In the genomic region with DNA sequence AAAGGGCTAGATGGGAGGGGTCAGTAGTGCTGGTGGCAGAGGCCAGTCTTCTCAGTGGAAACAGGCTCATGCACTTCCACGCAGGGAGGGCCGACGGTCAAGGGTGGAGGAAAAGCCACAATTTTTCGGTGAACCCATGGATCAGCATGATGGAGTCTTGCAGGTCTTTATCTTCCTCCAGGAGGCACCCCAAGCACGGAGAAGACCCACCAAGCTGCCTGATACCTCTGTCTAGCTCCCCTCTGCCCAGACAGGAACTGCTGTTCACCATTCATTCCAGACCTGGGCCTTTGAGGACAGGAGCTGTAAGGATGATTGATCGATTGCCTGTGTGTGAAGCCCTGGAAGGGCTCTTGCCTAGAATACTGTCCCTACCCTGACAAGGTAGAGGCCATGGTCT, we compare ENCODE assay signal across 17 cellular contexts. TPM values are rescaled to one million over a fixed set of nuclear protein-coding genes. Genes with fewer than 3 reads are reported as not detected.
DNase-seq lines count a peak whose midpoint lies in the region; ATAC-seq, FAIRE-seq and TF ChIP-seq lines count a peak whose summit lies in the region.
"Had no signal": no experiment of that assay in that cellular context is flagged by ENCODE, and none has a peak within 500 bp of the region (broad histone marks: within the 10 kb centered on the region; RNA-seq: fewer than 3 reads in every experiment).

No MANE protein-coding gene starts in this region.

- H3K4me3 ChIP-seq in DOHH2 (ENCODE audit: low read length): no peak overlapping the region
- H3K4me3 ChIP-seq in OCI-LY7 (ENCODE audit: low read depth, low read length, poor library complexity, severe bottlenecking): no peak overlapping the region
- H3K4me3 ChIP-seq in osteoblast (ENCODE audit: insufficient read depth, low read length): no peak overlapping the region
- H3K4me3 ChIP-seq: gastrocnemius medialis, ovary, PC-9, tibial artery had no signal

- peaks cover 9% of the 10 kb centered on the region for H3K4me1 Mint-ChIP-seq in activated naive CD8-positive, alpha-beta T cell treated with anti-CD3 and anti-CD28 coated beads for 36 hours
- no peaks in the 10 kb centered on the region for H3K4me1 Mint-ChIP-seq in effector memory CD8-positive, alpha-beta T cell (ENCODE audit: low read depth in 2 of 2)
- no peaks in the 10 kb centered on the region for H3K4me1 Mint-ChIP-seq in Calu3 (ENCODE audit: low read depth, unreplicated experiment)

- no peak overlapping the region for H3K4me2 ChIP-seq in DOHH2 (ENCODE audit: low read length)
- H3K4me2 ChIP-seq in OCI-LY7 (ENCODE audit: low read length): no peak overlapping the region
- H3K4me2 ChIP-seq in osteoblast (ENCODE audit: insufficient read depth, low read length): no peak overlapping the region
- H3K4me2 ChIP-seq: PC-9 had no signal

- ATAC-seq in GM18907 (IDR thresholded peaks at IDR 0.05; ENCODE audit: unreplicated experiment): no peak
- no peak for ATAC-seq in effector memory CD8-positive, alpha-beta T cell (replicated peaks)
- ATAC-seq: gastrocnemius medialis had no signal

- no peak overlapping the region for H2AFZ ChIP-seq in OCI-LY7 (ENCODE audit: low read length)
- H2AFZ ChIP-seq in osteoblast (ENCODE audit: low read length): no peak overlapping the region
- H2AFZ ChIP-seq: PC-9 had no signal

- H3K27ac ChIP-seq in DOHH2 (ENCODE audit: low read depth, low read length): no peak overlapping the region
- H3K27ac ChIP-seq in OCI-LY7 (ENCODE audit: low read depth, low read length, poor library complexity, severe bottlenecking): no peak overlapping the region
- no peak overlapping the region for H3K27ac ChIP-seq in osteoblast (ENCODE audit: low read depth, low read length)
- H3K27ac ChIP-seq: ovary, PC-9 had no signal

- TF ChIP-seq CTCF in DOHH2 (IDR thresholded peaks at IDR 0.05; ENCODE audit: low read depth, low read length, poor library complexity, severe bottlenecking) (peak; percentile 44), OCI-LY7 (conservative IDR thresholded peaks at IDR 0.05; ENCODE audit: low read length) (peak; percentile 75), osteoblast (IDR thresholded peaks at IDR 0.05; ENCODE audit: extremely low read depth, low read depth, low read length) (no peak), Calu3 (IDR thresholded peaks at IDR 0.05; ENCODE audit: unreplicated experiment) (no peak)

- BruUV-seq in OCI-LY7 (replicated peaks; lab: Mats Ljungman, UMichigan) (no TSS peak), Calu3 (replicated peaks; lab: Mats Ljungman, UMichigan) (no TSS peak)

- H3K27me3 ChIP-seq in DOHH2 (ENCODE audit: control insufficient read depth, low read length): peaks cover 32% of the 10 kb centered on the region
- no peaks in the 10 kb centered on the region for H3K27me3 ChIP-seq in osteoblast (ENCODE audit: insufficient read depth, low read length)
- H3K27me3 ChIP-seq: gastrocnemius medialis, ovary, tibial artery had no signal

- no peak for FAIRE-seq in GM12891 (lab: Jason Lieb, UNC)

- CTCF ChIA-PET in OCI-LY7 (lab: Charles Lee; ENCODE audit: unreplicated experiment) (interaction anchor here (0.6 kb wide), 1 partner anchor 76 kb away, joined by 3 read pairs; no protein-coding TSS in a partner anchor), Calu3 (lab: Charles Lee) (no interaction called here)

- POLR2A ChIA-PET in OCI-LY7 (lab: Charles Lee): no interaction called here

- no peaks in the 10 kb centered on the region for H3K9me2 ChIP-seq in DOHH2 (replicated peaks; ENCODE audit: control insufficient read depth, low read length)
- no peaks in the 10 kb centered on the region for H3K9me2 ChIP-seq in OCI-LY7 (ENCODE audit: insufficient read depth, low read length)

- H3K79me2 ChIP-seq in DOHH2 (ENCODE audit: control insufficient read depth, low read length) (no peaks in the 10 kb centered on the region), OCI-LY7 (ENCODE audit: insufficient read depth, low read depth, low read length) (no peaks in the 10 kb centered on the region), osteoblast (ENCODE audit: insufficient read depth, low read length) (peaks cover 13% of the 10 kb centered on the region)

- H3K36me3 ChIP-seq in DOHH2 (ENCODE audit: control insufficient read depth, low read length): no peaks in the 10 kb centered on the region
- no peaks in the 10 kb centered on the region for H3K36me3 ChIP-seq in OCI-LY7 (ENCODE audit: insufficient read depth, low read length)
- H3K36me3 ChIP-seq in osteoblast (ENCODE audit: insufficient read depth, low read length): no peaks in the 10 kb centered on the region
- H3K36me3 ChIP-seq: BE2C, gastrocnemius medialis, ovary, tibial artery had no signal

- H3K9me3 Mint-ChIP-seq in activated naive CD8-positive, alpha-beta T cell treated with anti-CD3 and anti-CD28 coated beads for 36 hours: no peaks in the 10 kb centered on the region
- no peaks in the 10 kb centered on the region for H3K9me3 Mint-ChIP-seq in effector memory CD8-positive, alpha-beta T cell
- H3K9me3 Mint-ChIP-seq in Calu3 (ENCODE audit: low read depth, unreplicated experiment): no peaks in the 10 kb centered on the region

- no peaks in the 10 kb centered on the region for H3K9me3 ChIP-seq in DOHH2 (ENCODE audit: control insufficient read depth, insufficient read depth, low read length)
- no peaks in the 10 kb centered on the region for H3K9me3 ChIP-seq in OCI-LY7 (ENCODE audit: low read length)
- H3K9me3 ChIP-seq in osteoblast (ENCODE audit: low read depth, low read length): no peaks in the 10 kb centered on the region
- H3K9me3 ChIP-seq: BE2C, gastrocnemius medialis, ovary, tibial artery had no signal

- peaks cover 8% of the 10 kb centered on the region for H3K27me3 Mint-ChIP-seq in activated naive CD8-positive, alpha-beta T cell treated with anti-CD3 and anti-CD28 coated beads for 36 hours
- H3K27me3 Mint-ChIP-seq in effector memory CD8-positive, alpha-beta T cell: peaks cover 46 to 49% of the 10 kb centered on the region in 2 donors
- H3K27me3 Mint-ChIP-seq in Calu3 (ENCODE audit: unreplicated experiment): peaks cover 64% of the 10 kb centered on the region

- H3K36me3 Mint-ChIP-seq in activated naive CD8-positive, alpha-beta T cell treated with anti-CD3 and anti-CD28 coated beads for 36 hours: no peaks in the 10 kb centered on the region
- H3K36me3 Mint-ChIP-seq in effector memory CD8-positive, alpha-beta T cell (ENCODE audit: insufficient read depth): no peaks in the 10 kb centered on the region
- no peaks in the 10 kb centered on the region for H3K36me3 Mint-ChIP-seq in Calu3 (ENCODE audit: insufficient read depth, unreplicated experiment)

- H3K4me3 Mint-ChIP-seq in activated naive CD8-positive, alpha-beta T cell treated with anti-CD3 and anti-CD28 coated beads for 36 hours: no peak overlapping the region
- H3K4me3 Mint-ChIP-seq in effector memory CD8-positive, alpha-beta T cell: no peak overlapping the region
- no peak overlapping the region for H3K4me3 Mint-ChIP-seq in Calu3 (ENCODE audit: low read depth, unreplicated experiment)

- DNase-seq in GM12891 (ENCODE audit: insufficient read length, low spot score) (no peak), OCI-LY7 (ENCODE audit: low spot score) (peak; percentile 61), osteoblast (ENCODE audit: insufficient read length, low spot score, missing footprints) (peak; percentile 59), Calu3 (no peak)
- DNase-seq in activated naive CD8-positive, alpha-beta T cell treated with anti-CD3 and anti-CD28 coated beads for 36 hours: no peak
- no peak for DNase-seq in effector memory CD8-positive, alpha-beta T cell
- DNase-seq: activated CD4-positive, CD25-positive, alpha-beta regulatory T cell treated with anti-CD3 and anti-CD28 coated beads, Interleukin-2, amount 50 U/mL, for 72 hours; activated naive CD4-positive, alpha-beta T cell treated with Interleukin-2 at 50 U/mL for 16 hours; BE2C; NCI-H526 treated with DMSO at 0.1 percent for 48 hours; ovary; PC-9 had no signal

- intact Hi-C loops in OCI-LY7 (cut with micrococcal nuclease; ENCODE audit: unreplicated experiment) (loop anchor here (2.0 to 10.0 kb wide), 2 partner anchors 120 to 150 kb away; no protein-coding TSS in a partner anchor), Calu3 (cut with micrococcal nuclease; ENCODE audit: unreplicated experiment) (no loop called here)

- no peak overlapping the region for H3K27ac Mint-ChIP-seq in activated naive CD8-positive, alpha-beta T cell treated with anti-CD3 and anti-CD28 coated beads for 36 hours
- no peak overlapping the region for H3K27ac Mint-ChIP-seq in effector memory CD8-positive, alpha-beta T cell
- H3K27ac Mint-ChIP-seq in Calu3 (ENCODE audit: unreplicated experiment): no peak overlapping the region

- no peaks in the 10 kb centered on the region for H3F3A ChIP-seq in DOHH2 (ENCODE audit: control insufficient read depth, insufficient read depth)

- H3K4me1 ChIP-seq in DOHH2 (ENCODE audit: control insufficient read depth, low read length) (no peaks in the 10 kb centered on the region), OCI-LY7 (ENCODE audit: insufficient read depth, low read length, poor library complexity, severe bottlenecking) (peaks cover 12% of the 10 kb centered on the region), osteoblast (ENCODE audit: insufficient read depth, low read length) (peaks cover 18% of the 10 kb centered on the region)
- H3K4me1 ChIP-seq: BE2C had no signal

- no peak for TF ChIP-seq POLR2A in GM12891 (IDR thresholded peaks at IDR 0.05; ENCODE audit: low read depth, low read length)

- H4K20me1 ChIP-seq in DOHH2 (ENCODE audit: control insufficient read depth, insufficient read depth, low read depth, low read length) (no peaks in the 10 kb centered on the region), OCI-LY7 (ENCODE audit: insufficient read depth, low read length) (no peaks in the 10 kb centered on the region), osteoblast (ENCODE audit: insufficient read depth, low read length) (peaks cover 9% of the 10 kb centered on the region)

TF ChIP-seq in GM12891, 5 proteins besides CTCF, POLR2A, EP300 and RAD21 (continues in another document):
- TF ChIP-seq SPI1 (IDR thresholded peaks at IDR 0.05; ENCODE audit: low read depth, low read length): peak; percentile 8; the same call in 1 of the 2 replicates

RNA-seq across cellular contexts. Expression of gene LRRFIP1, which starts 2.8 kb away (rescaled TPM):
- 37.0 TPM for polyA plus RNA-seq in GM12891 (2012; ENCODE audit: low read depth, missing spikeins)
- total RNA-seq in OCI-LY7 (2014; rRNA removed; shearing (Covaris generic)): 95.7 and 102 TPM in 2 replicates
- total RNA-seq in OCI-LY7 (2022): 216 and 246 TPM in 2 replicates
- 48.3 and 51.8 TPM in 2 replicates for total RNA-seq in osteoblast
- 100 to 1,000 TPM; 162 to 164 TPM for total RNA-seq in activated naive CD8-positive, alpha-beta T cell treated with anti-CD3 and anti-CD28 coated beads for 36 hours
- total RNA-seq in Calu3 (2022): 152 and 161 TPM in 2 replicates

RNA-seq across cellular contexts. Expression of gene RAB17, which starts 34.0 kb away (rescaled TPM):
- polyA plus RNA-seq in GM12891 (2012; ENCODE audit: low read depth, missing spikeins): not detected
- total RNA-seq in OCI-LY7 (2014; rRNA removed; shearing (Covaris generic)): not detected in 2 replicates
- total RNA-seq in OCI-LY7 (2022) (not detected in 2 replicates), osteoblast (0.36 TPM in 1 of 2 replicates, not detected in the other), Calu3 (2022) (33.3 and 38.3 TPM in 2 replicates)
- under 1 TPM; 0.31 to 0.40 TPM for total RNA-seq in activated naive CD8-positive, alpha-beta T cell treated with anti-CD3 and anti-CD28 coated beads for 36 hours

RNA-seq across cellular contexts. Expression of gene PRLH, which starts 58.2 kb away (rescaled TPM):
- polyA plus RNA-seq in GM12891 (2012; ENCODE audit: low read depth, missing spikeins): not detected
- total RNA-seq in OCI-LY7 (2014; rRNA removed; shearing (Covaris generic)): not detected in 2 replicates
- not detected in 2 replicates for total RNA-seq in OCI-LY7 (2022)
- not detected in 2 replicates for total RNA-seq in osteoblast
- total RNA-seq in activated naive CD8-positive, alpha-beta T cell treated with anti-CD3 and anti-CD28 coated beads for 36 hours: not detected
- total RNA-seq in Calu3 (2022): not detected in 2 replicates
- total RNA-seq: gastrocnemius medialis, ovary, PC-9, SK-MEL-5 had no signal
- polyA plus RNA-seq: ovary had no signal

Comparison
In these comparisons a context has a peak if more than half of its experiments do, and no peak if none do; other contexts are left out.
1. CTCF ChIP-seq: peak in DOHH2 (single experiment) and OCI-LY7 (single experiment); none in osteoblast (single experiment) and Calu3 (single experiment).
2. DNase-seq: peak in OCI-LY7 (single experiment) and osteoblast (single experiment); none in GM12891 (single experiment), activated naive CD8-positive, alpha-beta T cell treated with anti-CD3 and anti-CD28 coated beads for 36 hours (single experiment), effector memory CD8-positive, alpha-beta T cell (0 of 3) and Calu3 (single experiment).
3. RNA of gene RAB17, which starts 34.0 kb away (total RNA-seq): 33.3 to 38.3 TPM in Calu3; 0.31 to 0.40 TPM in activated naive CD8-positive, alpha-beta T cell treated with anti-CD3 and anti-CD28 coated beads for 36 hours, 0.36 TPM in osteoblast and not detected in OCI-LY7; every median in the first group is over 10 times any median in the second.